In genomic region chr6:145148392-145149175, GRCh38 we compare ENCODE assay signal across 8 cellular contexts.
DNase-seq lines count a peak whose midpoint lies in the region; ATAC-seq, FAIRE-seq and TF ChIP-seq lines count a peak whose summit lies in the region.

No MANE protein-coding gene starts in this region.

- no peak for FAIRE-seq in pancreas (lab: Jason Lieb, UNC)

- DNase-seq in NCI-H2196 (lab: John Stamatoyannopoulos, UW; ENCODE audit: unreplicated experiment) (peak; percentile 37), NCI-H2196 treated with DMSO at 0.1 percent for 48 hours (lab: John Stamatoyannopoulos, UW; ENCODE audit: unreplicated experiment) (no peak), HuH-7 (ENCODE audit: low spot score) (peak; percentile 7), astrocyte of the hippocampus (ENCODE audit: low read depth, low spot score) (peak; percentile 76), pancreas (peak in 4 of 6 donors; percentile 34 to 66 (median 39)), uterus (no peak), NCI-H446 treated with DMSO at 0.1 percent for 48 hours (lab: John Stamatoyannopoulos, UW) (no peak)

- TF ChIP-seq CTCF in pancreas (IDR thresholded peaks at IDR 0.05) (no peak), uterus (IDR thresholded peaks at IDR 0.05) (no peak)

- H3K36me3 ChIP-seq in pancreas: no peaks in the 10 kb centered on the region
- no peaks in the 10 kb centered on the region for H3K36me3 ChIP-seq in uterus

- H3K4me1 ChIP-seq in pancreas (peaks cover 0 to 3% (median 0%) of the 10 kb centered on the region in 3 donors), uterus (no peaks in the 10 kb centered on the region)

- TF ChIP-seq POLR2A in uterus (IDR thresholded peaks at IDR 0.05): no peak

- ATAC-seq in pancreas: peak; percentile 94 to 96 (median 94)
- no peak for ATAC-seq in HG02852 (IDR thresholded peaks at IDR 0.05; ENCODE audit: unreplicated experiment)

- no peak overlapping the region for H3K4me3 ChIP-seq in pancreas
- H3K4me3 ChIP-seq in uterus: no peak overlapping the region

- H3K27ac ChIP-seq in pancreas: no peak overlapping the region
- no peak overlapping the region for H3K27ac ChIP-seq in uterus

- intact Hi-C loops in pancreas (cut with DNase I) (no loop called here), uterus (cut with DNase I; ENCODE audit: low total_unique reads) (no loop called here)

- H3K27me3 ChIP-seq in pancreas (no peaks in the 10 kb centered on the region), uterus (no peaks in the 10 kb centered on the region)

- H3K9me3 ChIP-seq in pancreas (no peaks in the 10 kb centered on the region), uterus (no peaks in the 10 kb centered on the region)

- 45% methylated on average over 4 of the region's 4 CpGs for WGBS in pancreas, 2 donors

Comparison
In these comparisons a context has a peak if more than half of its experiments do, and no peak if none do; other contexts are left out.
1. DNase-seq: peak in NCI-H2196 (single experiment), HuH-7 (single experiment), astrocyte of the hippocampus (single experiment) and pancreas (4 of 6); none in NCI-H2196 treated with DMSO at 0.1 percent for 48 hours (single experiment), uterus (0 of 2) and NCI-H446 treated with DMSO at 0.1 percent for 48 hours (single experiment).